ENCODE assay signal across 17 cellular contexts in the genomic region with DNA sequence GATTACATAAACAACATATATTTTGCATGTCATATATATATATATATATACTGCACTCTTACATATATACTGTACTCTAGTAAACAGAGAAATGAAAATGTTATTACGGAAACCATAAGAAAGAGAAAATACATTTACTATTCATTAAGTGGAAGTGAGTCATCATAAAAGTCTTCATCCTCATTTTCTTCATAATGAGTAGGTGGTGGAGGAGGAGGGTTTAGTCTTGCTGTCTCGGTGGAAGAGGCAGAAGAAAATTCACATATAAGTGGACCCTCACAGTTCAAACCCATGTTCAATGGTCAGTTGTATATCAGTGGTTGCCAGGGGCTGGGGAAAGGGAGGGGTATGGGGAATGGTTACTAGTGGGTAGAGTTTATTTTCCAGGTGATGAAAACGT. TPM values are rescaled to one million over a fixed set of nuclear protein-coding genes. Genes with fewer than 3 reads are reported as not detected.
DNase-seq lines count a peak whose midpoint lies in the region; ATAC-seq and TF ChIP-seq lines count a peak whose summit lies in the region.
"Had no signal": no experiment of that assay in that cellular context is flagged by ENCODE, and none has a peak within 500 bp of the region (broad histone marks: within the 10 kb centered on the region; RNA-seq: fewer than 3 reads in every experiment).

No MANE protein-coding gene starts in this region.

- H3K4me3 ChIP-seq in PC-3 (ENCODE audit: low read length) (no peak overlapping the region), smooth muscle cell (no peak overlapping the region)
- H3K4me3 ChIP-seq: GM23338, K562 had no signal

- H2AFZ ChIP-seq in PC-3 (ENCODE audit: low read length), result no peak overlapping the region
- H2AFZ ChIP-seq in smooth muscle cell (ENCODE audit: low read depth), result no peak overlapping the region
- H2AFZ ChIP-seq: GM23338 had no signal

- H3K9ac ChIP-seq in PC-3 (ENCODE audit: low read length) (no peak overlapping the region), smooth muscle cell (ENCODE audit: low read depth) (no peak overlapping the region)

- peak overlapping the region; percentile 53 for H3K4me3 Mint-ChIP-seq in activated naive CD4-positive, alpha-beta T cell treated with anti-CD3 and anti-CD28 coated beads, Interleukin-2, amount 50 U/mL, for 24 hours
- no peak overlapping the region for H3K4me3 Mint-ChIP-seq in activated naive CD4-positive, alpha-beta T cell treated with anti-CD3 and anti-CD28 coated beads, Interleukin-2, amount 10 ng/mL, durations not matched to agents 7 days and 5 days
- peak overlapping the region; percentile 20 for H3K4me3 Mint-ChIP-seq in activated naive CD8-positive, alpha-beta T cell treated with anti-CD3 and anti-CD28 coated beads, Interleukin-2, amount 50 U/mL, for 24 hours
- H3K4me3 Mint-ChIP-seq: GM23338 had no signal

- H3K9me2 ChIP-seq in PC-3 (replicated peaks; ENCODE audit: low read length), result no peaks in the 10 kb centered on the region

- DNase-seq in activated naive CD4-positive, alpha-beta T cell treated with anti-CD3 and anti-CD28 coated beads, Interleukin-2, amount 10 ng/mL, durations not matched to agents 7 days and 5 days, result no peak
- DNase-seq in PC-3 (peak; percentile 38), left colon (no peak), smooth muscle cell (lab: John Stamatoyannopoulos, UW; ENCODE audit: unreplicated experiment) (no peak)
- no peak for DNase-seq in activated naive CD8-positive, alpha-beta T cell treated with anti-CD3 and anti-CD28 coated beads, Interleukin-2, amount 50 U/mL, for 24 hours
- DNase-seq: BE2C, NCI-H1092 treated with DMSO at 0.1 percent for 48 hours, NCI-H1694 treated with DMSO at 0.1 percent for 48 hours, NCI-H446 treated with DMSO at 0.1 percent for 48 hours, RPMI8226 had no signal

- H3K4me2 ChIP-seq in PC-3 (ENCODE audit: low read length) (0 out of 2 replicates have a peak overlapping the region, but pooled peaks have one; percentile 10), smooth muscle cell (no peak overlapping the region)
- H3K4me2 ChIP-seq: GM23338 had no signal

- H3K27me3 ChIP-seq in PC-3 (ENCODE audit: low read length), result no peaks in the 10 kb centered on the region
- no peaks in the 10 kb centered on the region for H3K27me3 ChIP-seq in smooth muscle cell (ENCODE audit: low read depth)
- H3K27me3 ChIP-seq: BE2C had no signal

- ATAC-seq in PC-3 (peak; percentile 20), left colon (no peak), HG03095 (IDR thresholded peaks at IDR 0.05; ENCODE audit: unreplicated experiment) (no peak)
- no peak for ATAC-seq in activated naive CD8-positive, alpha-beta T cell treated with anti-CD3 and anti-CD28 coated beads, Interleukin-2, amount 50 U/mL, for 24 hours
- ATAC-seq: K562 had no signal

- H3K9me3 Mint-ChIP-seq in activated naive CD4-positive, alpha-beta T cell treated with anti-CD3 and anti-CD28 coated beads, Interleukin-2, amount 50 U/mL, for 24 hours, result no peaks in the 10 kb centered on the region
- peaks cover 3% of the 10 kb centered on the region for H3K9me3 Mint-ChIP-seq in activated naive CD4-positive, alpha-beta T cell treated with anti-CD3 and anti-CD28 coated beads, Interleukin-2, amount 10 ng/mL, durations not matched to agents 7 days and 5 days
- no peaks in the 10 kb centered on the region for H3K9me3 Mint-ChIP-seq in activated naive CD8-positive, alpha-beta T cell treated with anti-CD3 and anti-CD28 coated beads, Interleukin-2, amount 50 U/mL, for 24 hours
- H3K9me3 Mint-ChIP-seq: GM23338 had no signal

- no peaks in the 10 kb centered on the region for H3K36me3 ChIP-seq in PC-3 (ENCODE audit: low read depth, low read length)
- H3K36me3 ChIP-seq in smooth muscle cell (ENCODE audit: low read depth), result no peaks in the 10 kb centered on the region
- H3K36me3 ChIP-seq: BE2C had no signal

- POLR2A ChIA-PET in PC-3 (lab: Charles Lee; ENCODE audit: unreplicated experiment), result no interaction called here

- no peaks in the 10 kb centered on the region for H3K27me3 Mint-ChIP-seq in activated naive CD4-positive, alpha-beta T cell treated with anti-CD3 and anti-CD28 coated beads, Interleukin-2, amount 50 U/mL, for 24 hours
- H3K27me3 Mint-ChIP-seq in activated naive CD4-positive, alpha-beta T cell treated with anti-CD3 and anti-CD28 coated beads, Interleukin-2, amount 10 ng/mL, durations not matched to agents 7 days and 5 days, result peaks cover 5% of the 10 kb centered on the region
- no peaks in the 10 kb centered on the region for H3K27me3 Mint-ChIP-seq in activated naive CD8-positive, alpha-beta T cell treated with anti-CD3 and anti-CD28 coated beads, Interleukin-2, amount 50 U/mL, for 24 hours

- no peak for TF ChIP-seq CTCF in PC-3 (conservative IDR thresholded peaks at IDR 0.05; ENCODE audit: low read depth, low read length)
- TF ChIP-seq CTCF in smooth muscle cell (IDR thresholded peaks at IDR 0.05; ENCODE audit: borderline replicate concordance, insufficient read depth, poor library complexity, severe bottlenecking), result no peak

- H3K27ac ChIP-seq in PC-3 (ENCODE audit: low read length), result no peak overlapping the region
- H3K27ac ChIP-seq in smooth muscle cell (ENCODE audit: low read depth), result no peak overlapping the region

- CTCF ChIA-PET in activated naive CD4-positive, alpha-beta T cell treated with anti-CD3 and anti-CD28 coated beads, Interleukin-2, amount 10 ng/mL, durations not matched to agents 7 days and 5 days (lab: Charles Lee), result interaction anchor here (11.4 kb wide), 1 partner anchor 198 kb away, joined by 383 read pairs; no protein-coding TSS in a partner anchor
- CTCF ChIA-PET in PC-3 (lab: Charles Lee), result no interaction called here

- no peaks in the 10 kb centered on the region for H4K20me1 ChIP-seq in PC-3 (ENCODE audit: low read length)
- H4K20me1 ChIP-seq in smooth muscle cell (ENCODE audit: low read depth), result no peaks in the 10 kb centered on the region

- H3K36me3 Mint-ChIP-seq in activated naive CD4-positive, alpha-beta T cell treated with anti-CD3 and anti-CD28 coated beads, Interleukin-2, amount 50 U/mL, for 24 hours, result no peaks in the 10 kb centered on the region
- peaks cover 3% of the 10 kb centered on the region for H3K36me3 Mint-ChIP-seq in activated naive CD4-positive, alpha-beta T cell treated with anti-CD3 and anti-CD28 coated beads, Interleukin-2, amount 10 ng/mL, durations not matched to agents 7 days and 5 days
- H3K36me3 Mint-ChIP-seq in activated naive CD8-positive, alpha-beta T cell treated with anti-CD3 and anti-CD28 coated beads, Interleukin-2, amount 50 U/mL, for 24 hours (ENCODE audit: low read depth), result no peaks in the 10 kb centered on the region

- peaks cover 46% of the 10 kb centered on the region for H3K4me1 Mint-ChIP-seq in activated naive CD4-positive, alpha-beta T cell treated with anti-CD3 and anti-CD28 coated beads, Interleukin-2, amount 50 U/mL, for 24 hours
- H3K4me1 Mint-ChIP-seq in activated naive CD4-positive, alpha-beta T cell treated with anti-CD3 and anti-CD28 coated beads, Interleukin-2, amount 10 ng/mL, durations not matched to agents 7 days and 5 days, result peaks cover 45% of the 10 kb centered on the region
- peaks cover 58% of the 10 kb centered on the region for H3K4me1 Mint-ChIP-seq in activated naive CD8-positive, alpha-beta T cell treated with anti-CD3 and anti-CD28 coated beads, Interleukin-2, amount 50 U/mL, for 24 hours
- H3K4me1 Mint-ChIP-seq: GM23338 had no signal

- WGBS in smooth muscle cell (ENCODE audit: low lambda C conversion rate), result 54% methylated on average over 3 of the region's 3 CpGs

- no peaks in the 10 kb centered on the region for H3K9me3 ChIP-seq in PC-3 (ENCODE audit: low read length)
- H3K9me3 ChIP-seq in smooth muscle cell (replicated peaks; ENCODE audit: low read depth), result no peaks in the 10 kb centered on the region
- H3K9me3 ChIP-seq: BE2C had no signal

- no peaks in the 10 kb centered on the region for H3K79me2 ChIP-seq in PC-3 (ENCODE audit: low read length)
- H3K79me2 ChIP-seq in smooth muscle cell (ENCODE audit: low read depth), result no peaks in the 10 kb centered on the region

- intact Hi-C loops in PC-3 (cut with micrococcal nuclease) (no loop called here), left colon (cut with DNase I, micrococcal nuclease) (loop anchor here in 1 of 2 donors (10.0 kb wide), 1 partner anchor 440 kb away; no protein-coding TSS in a partner anchor)

- BruUV-seq in PC-3 (replicated peaks; lab: Mats Ljungman, UMichigan), result no TSS peak

- no peaks in the 10 kb centered on the region for H3F3A ChIP-seq in PC-3 (ENCODE audit: low read length, unreplicated experiment)
- H3F3A ChIP-seq in smooth muscle cell (ENCODE audit: low read depth), result no peaks in the 10 kb centered on the region

- H3K27ac Mint-ChIP-seq in activated naive CD4-positive, alpha-beta T cell treated with anti-CD3 and anti-CD28 coated beads, Interleukin-2, amount 50 U/mL, for 24 hours, result no peak overlapping the region
- H3K27ac Mint-ChIP-seq in activated naive CD4-positive, alpha-beta T cell treated with anti-CD3 and anti-CD28 coated beads, Interleukin-2, amount 10 ng/mL, durations not matched to agents 7 days and 5 days, result no peak overlapping the region
- H3K27ac Mint-ChIP-seq in activated naive CD8-positive, alpha-beta T cell treated with anti-CD3 and anti-CD28 coated beads, Interleukin-2, amount 50 U/mL, for 24 hours, result peak overlapping the region; percentile 37
- H3K27ac Mint-ChIP-seq: GM23338 had no signal

- H3K4me1 ChIP-seq in PC-3 (ENCODE audit: insufficient read depth, low read length) (peaks cover 36% of the 10 kb centered on the region), smooth muscle cell (ENCODE audit: low read depth) (no peaks in the 10 kb centered on the region)
- H3K4me1 ChIP-seq: BE2C had no signal

RNA-seq across cellular contexts. Expression of gene IFNLR1, which starts 8.1 kb away (rescaled TPM):
- total RNA-seq in PC-3 (2014; rRNA removed) (8.9 and 9.5 TPM in 2 replicates), left colon (10 to 100 TPM; 11.3 to 23.2 TPM), smooth muscle cell (0.58 and 0.67 TPM in 2 replicates)
- polyA plus RNA-seq in smooth muscle cell, result 0.25 and 2.9 TPM in 2 replicates
- total RNA-seq: K562, SK-MEL-5 had no signal
- polyA plus RNA-seq: AG04450, K562 had no signal

RNA-seq across cellular contexts. Expression of gene IL22RA1, which starts 52.2 kb away (rescaled TPM):
- total RNA-seq in PC-3 (2014; rRNA removed) (1.2 TPM in 2 replicates), left colon (10 to 100 TPM; 26.6 to 40.0 TPM), smooth muscle cell (0.31 and 0.40 TPM in 2 replicates)
- 0.64 TPM in 1 of 2 replicates, not detected in the other for polyA plus RNA-seq in smooth muscle cell
- total RNA-seq: K562, OCI-LY7 had no signal
- polyA plus RNA-seq: AG04450, K562 had no signal

Comparison
In these comparisons a context has a peak if more than half of its experiments do, and no peak if none do; other contexts are left out.
1. RNA of gene IL22RA1, which starts 52.2 kb away (total RNA-seq): 26.6 to 40.0 TPM in left colon; 1.2 TPM in PC-3 and 0.31 to 0.40 TPM in smooth muscle cell; every median in the first group is over 10 times any median in the second.